Comparison of ENCODE assay signal across 8 cellular contexts in the genomic region with DNA sequence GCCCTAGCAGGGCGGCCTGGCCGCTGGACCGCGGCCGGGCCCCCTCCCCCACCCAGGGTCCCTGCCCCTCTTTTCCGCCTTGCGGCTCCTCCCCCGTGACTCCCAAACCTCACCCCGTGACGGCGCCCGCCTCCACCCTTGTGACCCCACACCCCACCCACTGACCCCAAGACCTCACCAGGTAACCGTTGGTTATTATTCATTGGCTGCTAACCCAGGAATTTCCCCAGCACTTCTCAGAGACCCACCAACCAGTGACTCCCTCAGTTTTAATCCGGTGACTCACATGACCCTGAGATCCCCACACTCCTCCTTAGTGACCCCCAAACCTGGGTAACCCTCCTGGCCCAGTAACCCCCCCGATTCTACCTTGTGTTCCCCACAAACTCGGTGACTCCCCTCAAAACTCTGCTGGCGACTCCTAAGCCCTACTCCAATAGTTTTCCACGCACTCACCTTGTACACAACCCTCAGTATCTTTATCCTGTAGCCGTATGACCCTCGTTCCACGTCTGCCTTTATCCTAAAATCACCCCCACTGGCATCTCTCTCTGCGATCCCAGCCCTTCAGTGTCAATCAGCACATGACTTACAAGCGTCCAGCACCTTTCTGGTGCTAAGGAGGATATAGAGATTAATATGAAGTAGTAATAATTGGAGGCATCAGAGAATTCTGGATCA. TPM values are rescaled to one million over a fixed set of nuclear protein-coding genes. Genes with fewer than 3 reads are reported as not detected.
DNase-seq lines count a peak whose midpoint lies in the region; ATAC-seq, FAIRE-seq and TF ChIP-seq lines count a peak whose summit lies in the region.

No MANE protein-coding gene starts in this region.

- peak overlapping the region; percentile 58 for H2AFZ ChIP-seq in astrocyte (ENCODE audit: low read depth, low read length)

- H4K20me1 ChIP-seq in astrocyte (ENCODE audit: insufficient read depth, low read length), result no peaks in the 10 kb centered on the region

- TF ChIP-seq CTCF in Calu3 (IDR thresholded peaks at IDR 0.05; ENCODE audit: unreplicated experiment), result no peak
- TF ChIP-seq CTCF in astrocyte (IDR thresholded peaks at IDR 0.05; ENCODE audit: insufficient read depth, low read depth, low read length), result no peak

- CTCF ChIA-PET in Calu3 (lab: Charles Lee), result interaction anchor here (0.5 to 2.2 kb wide), 4 partner anchors 19 to 652 kb away, joined by 3 to 11 read pairs (median 4); no protein-coding TSS in a partner anchor

- peak overlapping the region; percentile 98 for H3K4me3 Mint-ChIP-seq in Calu3 (ENCODE audit: low read depth, unreplicated experiment)
- H3K4me3 Mint-ChIP-seq in astrocyte (ENCODE audit: unreplicated experiment), result peak overlapping the region; percentile 94

- ATAC-seq in GM21390 (IDR thresholded peaks at IDR 0.05; ENCODE audit: unreplicated experiment), result peak; percentile 35

- no peaks in the 10 kb centered on the region for H3K36me3 ChIP-seq in astrocyte (ENCODE audit: insufficient read depth, low read length)
- H3K36me3 ChIP-seq in iPS-15b (ENCODE audit: control insufficient read depth, insufficient read depth, low read length), result no peaks in the 10 kb centered on the region
- H3K36me3 ChIP-seq in skeletal muscle tissue (ENCODE audit: control insufficient read depth in 3 of 3, insufficient read depth in 3 of 3, low read length in 3 of 3), result no peaks in the 10 kb centered on the region

- H3K27me3 Mint-ChIP-seq in Calu3 (ENCODE audit: unreplicated experiment) (no peaks in the 10 kb centered on the region), astrocyte (ENCODE audit: low read depth, unreplicated experiment) (no peaks in the 10 kb centered on the region)

- H3K27me3 ChIP-seq in astrocyte (ENCODE audit: insufficient read depth, low read length), result no peaks in the 10 kb centered on the region
- no peaks in the 10 kb centered on the region for H3K27me3 ChIP-seq in iPS-15b (ENCODE audit: control insufficient read depth, insufficient read depth, low read length)
- H3K27me3 ChIP-seq in skeletal muscle tissue (ENCODE audit: control insufficient read depth in 3 of 3, insufficient read depth in 3 of 3, low read length in 3 of 3), result no peaks in the 10 kb centered on the region

- peak; percentile 80 for DNase-seq in Calu3
- DNase-seq in HuH-7.5 (ENCODE audit: low spot score), result peak; percentile 69
- peak; percentile 84 for DNase-seq in T-helper 22 cell (ENCODE audit: low read depth)
- no peak for DNase-seq in astrocyte (ENCODE audit: low read depth)
- no peak for DNase-seq in NCI-H446 treated with DMSO at 0.1 percent for 48 hours (lab: John Stamatoyannopoulos, UW)

- intact Hi-C loops in Calu3 (cut with micrococcal nuclease; ENCODE audit: unreplicated experiment), result no loop called here

- H3K27ac Mint-ChIP-seq in Calu3 (ENCODE audit: unreplicated experiment), result peak overlapping the region; percentile 99
- peak overlapping the region; percentile 93 for H3K27ac Mint-ChIP-seq in astrocyte (ENCODE audit: unreplicated experiment)

- H3K9me3 ChIP-seq in astrocyte (ENCODE audit: insufficient read depth, low read depth, low read length), result no peaks in the 10 kb centered on the region
- H3K9me3 ChIP-seq in iPS-15b (ENCODE audit: control insufficient read depth, insufficient read depth, low read length), result no peaks in the 10 kb centered on the region
- H3K9me3 ChIP-seq in skeletal muscle tissue (ENCODE audit: control insufficient read depth in 3 of 3, low read length in 3 of 3), result no peaks in the 10 kb centered on the region

- H3K36me3 Mint-ChIP-seq in Calu3 (ENCODE audit: insufficient read depth, unreplicated experiment) (peaks cover 29% of the 10 kb centered on the region), astrocyte (ENCODE audit: low read depth, unreplicated experiment) (no peaks in the 10 kb centered on the region)

- H3K4me1 Mint-ChIP-seq in Calu3 (ENCODE audit: low read depth, unreplicated experiment) (peaks cover 41% of the 10 kb centered on the region), astrocyte (ENCODE audit: low read depth, unreplicated experiment) (peaks cover 16% of the 10 kb centered on the region)

- no TSS peak for BruUV-seq in Calu3 (replicated peaks; lab: Mats Ljungman, UMichigan)

- H3K4me1 ChIP-seq in astrocyte (ENCODE audit: insufficient read depth, low read length) (peaks cover 20% of the 10 kb centered on the region), iPS-15b (ENCODE audit: control insufficient read depth, insufficient read depth, low read length) (peaks cover 9% of the 10 kb centered on the region), skeletal muscle tissue (ENCODE audit: control insufficient read depth in 3 of 3, insufficient read depth in 3 of 3, low read length in 3 of 3) (peaks cover 35 to 47% (median 39%) of the 10 kb centered on the region in 3 donors)

- FAIRE-seq in astrocyte (lab: Jason Lieb, UNC), result no peak

- H3K4me3 ChIP-seq in astrocyte (ENCODE audit: insufficient read depth, low read depth, low read length) (peak overlapping the region; percentile 98), iPS-15b (ENCODE audit: low read depth, low read length) (peak overlapping the region; percentile 91), skeletal muscle tissue (ENCODE audit: low read length in 3 of 3) (peak overlapping the region; percentile 95 to 99 (median 96))

- peaks cover 34% of the 10 kb centered on the region for H3K79me2 ChIP-seq in astrocyte (ENCODE audit: insufficient read depth, low read length)

- H3K9me3 Mint-ChIP-seq in Calu3 (ENCODE audit: low read depth, unreplicated experiment) (no peaks in the 10 kb centered on the region), astrocyte (ENCODE audit: unreplicated experiment) (no peaks in the 10 kb centered on the region)

- peak overlapping the region; percentile 95 for H3K4me2 ChIP-seq in astrocyte (ENCODE audit: low read length)

- H3K27ac ChIP-seq in astrocyte (ENCODE audit: low read depth, low read length) (peak overlapping the region; percentile 94), skeletal muscle tissue (ENCODE audit: low read depth, low read length) (peak overlapping the region; percentile 97)

- peak overlapping the region; percentile 97 for H3K9ac ChIP-seq in astrocyte (ENCODE audit: low read length)
- peak overlapping the region; percentile 96 for H3K9ac ChIP-seq in iPS-15b (ENCODE audit: low read depth, low read length)
- H3K9ac ChIP-seq in skeletal muscle tissue (ENCODE audit: low read depth in 1 of 3, low read length in 3 of 3), result peak overlapping the region; percentile 90 to 92 (median 91)

RNA-seq across cellular contexts. Expression of a gene that starts 0.6 kb away (rescaled TPM):
- total RNA-seq in Calu3 (2022), result 52.0 and 60.0 TPM in 2 replicates
- 12.7 and 13.5 TPM in 2 replicates for total RNA-seq in astrocyte
- total RNA-seq in skeletal muscle tissue, result 16.7 TPM

RNA-seq across cellular contexts. Expression of a gene that starts 37.5 kb away (rescaled TPM):
- total RNA-seq in Calu3 (2022), result 15.4 and 18.5 TPM in 2 replicates
- total RNA-seq in astrocyte, result 2.2 and 3.3 TPM in 2 replicates
- total RNA-seq in skeletal muscle tissue, result 5.2 TPM

RNA-seq across cellular contexts. Expression of a gene that starts 46.3 kb away (rescaled TPM):
- total RNA-seq in Calu3 (2022) (0.44 and 0.47 TPM in 2 replicates), astrocyte (8.5 and 10.1 TPM in 2 replicates), skeletal muscle tissue (0.52 TPM)

Comparison
In these comparisons a context has a peak if more than half of its experiments do, and no peak if none do; other contexts are left out.
1. DNase-seq: peak in Calu3 (single experiment), HuH-7.5 (single experiment) and T-helper 22 cell (single experiment); none in astrocyte (single experiment) and NCI-H446 treated with DMSO at 0.1 percent for 48 hours (single experiment).
2. Peak in every context shown above with its lines, with median percentiles within 50 percentile points of each other: H3K4me3 ChIP-seq and H3K9ac ChIP-seq.